8 cellular contexts compared by ENCODE assay signal in the genomic region with DNA sequence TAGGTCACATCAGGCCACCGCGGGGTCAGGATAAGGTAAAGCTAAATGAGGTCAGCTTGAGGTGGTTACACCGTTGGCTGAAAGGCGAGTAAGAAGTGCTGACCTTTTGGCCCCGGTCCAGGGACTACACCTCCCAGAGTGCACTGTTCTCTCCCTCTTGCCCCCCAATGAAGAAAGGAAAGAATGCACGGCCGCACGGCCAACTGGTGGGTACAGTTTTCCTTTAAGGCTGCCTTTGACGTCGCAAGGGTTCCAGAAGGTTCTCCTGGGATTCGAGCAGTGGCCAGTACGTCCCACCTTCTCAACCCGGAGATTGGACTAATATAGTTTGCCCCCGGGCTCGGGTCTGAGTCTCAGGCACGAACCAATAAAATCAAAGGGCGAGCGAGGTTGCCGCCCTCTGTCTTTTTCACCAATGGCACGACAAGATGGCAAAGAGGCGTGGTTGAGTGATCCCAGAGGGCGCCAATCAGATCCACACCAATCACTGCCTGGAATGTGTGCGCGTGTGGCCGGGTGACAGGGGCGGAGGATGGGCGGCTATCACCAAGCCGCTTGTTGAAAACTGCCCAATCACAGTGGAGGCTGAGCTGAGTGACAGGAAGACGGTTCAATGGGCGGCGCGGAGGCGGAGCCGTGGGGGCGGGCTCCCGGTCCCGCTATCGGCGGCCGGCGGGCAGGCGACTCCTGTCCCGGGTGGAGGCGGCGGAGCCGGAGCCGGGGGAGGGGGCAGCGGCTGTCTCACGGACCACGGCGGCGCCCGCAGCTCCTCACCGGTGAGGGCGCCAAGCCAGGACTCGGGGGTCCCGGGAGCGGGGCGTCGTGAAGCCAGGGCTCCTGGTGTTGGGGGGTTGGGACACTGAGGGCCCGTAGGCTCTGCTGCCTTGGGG.
DNase-seq lines count a peak whose midpoint lies in the region; ATAC-seq and TF ChIP-seq lines count a peak whose summit lies in the region.

A gene (plus strand): TSS at position 690 of the 890 bp plus-strand sequence. CDS start 886 bp downstream, outside the sequence.

- DNase-seq in GM06990 (ENCODE audit: extremely low read depth, insufficient read length) (peak; percentile 98), NB4 (ENCODE audit: low read depth) (peak; percentile 100), SK-N-MC (ENCODE audit: low read depth, low spot score) (peak; percentile 96), germinal center (ENCODE audit: low spot score) (peak; percentile 99), substantia nigra (lab: John Stamatoyannopoulos, UW) (peak; percentile 90 to 100 (median 99))

- H3K36me3 ChIP-seq in GM06990 (ENCODE audit: control insufficient read depth, insufficient read depth, low read length) = no peaks in the 10 kb centered on the region
- no peaks in the 10 kb centered on the region for H3K36me3 ChIP-seq in SK-N-MC (ENCODE audit: insufficient read depth, low read length)
- H3K36me3 ChIP-seq in neutrophil = no peaks in the 10 kb centered on the region

- no peaks in the 10 kb centered on the region for H3K27me3 Mint-ChIP-seq in activated naive CD4-positive, alpha-beta T cell treated with anti-CD3 and anti-CD28 coated beads, Interleukin-2, amount 50 U/mL, for 24 hours

- peak; percentile 85 for ATAC-seq in HG02571 (IDR thresholded peaks at IDR 0.05; ENCODE audit: unreplicated experiment)

- H3K36me3 Mint-ChIP-seq in activated naive CD4-positive, alpha-beta T cell treated with anti-CD3 and anti-CD28 coated beads, Interleukin-2, amount 50 U/mL, for 24 hours = no peaks in the 10 kb centered on the region

- H3K4me3 Mint-ChIP-seq in activated naive CD4-positive, alpha-beta T cell treated with anti-CD3 and anti-CD28 coated beads, Interleukin-2, amount 50 U/mL, for 24 hours = peak within 1 kb of the TSS; percentile 94

- H3K27ac ChIP-seq in SK-N-MC (no peak within 1 kb of the TSS), neutrophil (peak within 1 kb of the TSS; percentile 36), substantia nigra (ENCODE audit: low read depth, low read length, poor library complexity, severe bottlenecking) (peak within 1 kb of the TSS; percentile 98)

- TF ChIP-seq CTCF in GM06990 (IDR thresholded peaks at IDR 0.05; ENCODE audit: insufficient read depth, low read length, poor library complexity, severe bottlenecking) (no peak), NB4 (IDR thresholded peaks at IDR 0.05; ENCODE audit: low read depth, low read length) (no peak), neutrophil (IDR thresholded peaks at IDR 0.05) (peak; percentile 34)

- peak; percentile 62 for TF ChIP-seq POLR2A in NB4 (IDR thresholded peaks at IDR 0.05; ENCODE audit: extremely low read depth, insufficient read length)

- H3K27me3 ChIP-seq in GM06990 (replicated peaks; ENCODE audit: control insufficient read depth, insufficient read depth, low read length) = no peaks in the 10 kb centered on the region
- H3K27me3 ChIP-seq in neutrophil = peaks cover 64% of the 10 kb centered on the region

- H3K9me3 Mint-ChIP-seq in activated naive CD4-positive, alpha-beta T cell treated with anti-CD3 and anti-CD28 coated beads, Interleukin-2, amount 50 U/mL, for 24 hours = no peaks in the 10 kb centered on the region

- peak within 1 kb of the TSS; percentile 70 for H3K27ac Mint-ChIP-seq in activated naive CD4-positive, alpha-beta T cell treated with anti-CD3 and anti-CD28 coated beads, Interleukin-2, amount 50 U/mL, for 24 hours

- H3K4me1 ChIP-seq in neutrophil (ENCODE audit: control insufficient read depth in 1 of 2, insufficient read depth in 1 of 2, low read depth in 1 of 2, low read length in 1 of 2) = peaks cover 51 to 59% of the 10 kb centered on the region in 2 experiments

- H3K4me3 ChIP-seq in GM06990 (replicated peaks; ENCODE audit: low read depth, low read length) (peak within 1 kb of the TSS; percentile 83), NB4 (ENCODE audit: low read depth, low read length) (peak within 1 kb of the TSS; percentile 61), SK-N-MC (peak within 1 kb of the TSS; percentile 89), neutrophil (ENCODE audit: low read depth in 1 of 2, low read length in 1 of 2) (peak within 1 kb of the TSS; percentile 91 to 94)

- H3K4me1 Mint-ChIP-seq in activated naive CD4-positive, alpha-beta T cell treated with anti-CD3 and anti-CD28 coated beads, Interleukin-2, amount 50 U/mL, for 24 hours = peaks cover 81% of the 10 kb centered on the region

- H3K9me3 ChIP-seq in SK-N-MC (ENCODE audit: low read depth, low read length) (no peaks in the 10 kb centered on the region), neutrophil (no peaks in the 10 kb centered on the region)

- H3K9ac ChIP-seq in SK-N-MC (ENCODE audit: insufficient read length) = peak within 1 kb of the TSS; percentile 82
